26 cellular contexts compared by ENCODE assay signal in genomic region chr16:58013201-58013956, GRCh38. TPM values are rescaled to one million over a fixed set of nuclear protein-coding genes. Genes with fewer than 3 reads are reported as not detected.
"Had no signal": no experiment of that assay in that cellular context is flagged by ENCODE, and none has a peak within 500 bp of the region (broad histone marks: within the 10 kb centered on the region; RNA-seq: fewer than 3 reads in every experiment).

No MANE protein-coding gene starts in this region.

- H3K4me1 Mint-ChIP-seq: activated B cell treated with CpG ODN at 0.5 μM for 24 hours; activated CD4-positive, alpha-beta T cell treated with anti-CD3 and anti-CD28 coated beads, Interleukin-2, amount 10 ng/mL, durations not matched to agents 24 days and 14 days; activated naive CD8-positive, alpha-beta T cell treated with anti-CD3 and anti-CD28 coated beads, Interleukin-2, amount 50 U/mL, for 24 hours had no signal

- ATAC-seq: activated naive CD4-positive, alpha-beta T cell treated with anti-CD3 and anti-CD28 coated beads, Interleukin-2, amount 50 U/mL, for 72 hours; activated naive CD8-positive, alpha-beta T cell treated with anti-CD3 and anti-CD28 coated beads, Interleukin-2, amount 50 U/mL, for 24 hours; activated T-cell treated with anti-CD3 and anti-CD28 coated beads, Interleukin-2, amount 50 U/mL, for 4 hours; body of pancreas; PC-3; T-helper 17 cell had no signal

- H3K4me3 Mint-ChIP-seq: activated B cell treated with CpG ODN at 0.5 μM for 24 hours; activated CD4-positive, alpha-beta memory T cell treated with anti-CD3 and anti-CD28 coated beads for 36 hours; activated CD4-positive, alpha-beta T cell treated with anti-CD3 and anti-CD28 coated beads, Interleukin-2, amount 10 ng/mL, durations not matched to agents 24 days and 14 days; activated naive CD8-positive, alpha-beta T cell treated with anti-CD3 and anti-CD28 coated beads, Interleukin-2, amount 50 U/mL, for 24 hours; activated T-cell treated with anti-CD3 and anti-CD28 coated beads, Interleukin-2, amount 50 U/mL, for 4 hours; T-helper 17 cell had no signal

- H3K27me3 ChIP-seq: ascending aorta, body of pancreas had no signal

- H3K9me3 ChIP-seq: ascending aorta, body of pancreas had no signal

- H3K27ac Mint-ChIP-seq: activated B cell treated with CpG ODN at 0.5 μM for 24 hours; activated CD4-positive, alpha-beta memory T cell treated with anti-CD3 and anti-CD28 coated beads for 36 hours; activated CD4-positive, alpha-beta T cell treated with anti-CD3 and anti-CD28 coated beads, Interleukin-2, amount 10 ng/mL, durations not matched to agents 24 days and 14 days; activated naive CD4-positive, alpha-beta T cell treated with anti-CD3 and anti-CD28 coated beads, Interleukin-2, amount 50 U/mL, for 72 hours; activated naive CD8-positive, alpha-beta T cell treated with anti-CD3 and anti-CD28 coated beads, Interleukin-2, amount 50 U/mL, for 24 hours; T-helper 17 cell had no signal

- H3K4me1 ChIP-seq: ascending aorta had no signal

- H3K4me3 ChIP-seq: ascending aorta, body of pancreas had no signal

- H3K27ac ChIP-seq: ascending aorta, body of pancreas had no signal

- DNase-seq: activated B cell treated with CpG ODN at 0.5 μM for 24 hours; activated CD4-positive, alpha-beta memory T cell treated with anti-CD3 and anti-CD28 coated beads for 36 hours; activated CD4-positive, alpha-beta T cell treated with anti-CD3 and anti-CD28 coated beads for 1 hour; activated CD4-positive, alpha-beta T cell treated with anti-CD3 and anti-CD28 coated beads, Interleukin-2, amount 10 ng/mL, durations not matched to agents 24 days and 14 days; activated CD8-positive, alpha-beta memory T cell treated with anti-CD3 and anti-CD28 coated beads for 24 hours; activated effector memory CD4-positive, alpha-beta T cell treated with anti-CD3 and anti-CD28 coated beads, Interleukin-2, amount 50 U/mL, for 16 hours; activated naive CD4-positive, alpha-beta T cell treated with Interleukin-2 at 50 U/mL for 16 hours; activated naive CD8-positive, alpha-beta T cell treated with anti-CD3 and anti-CD28 coated beads, Interleukin-2, amount 50 U/mL, for 24 hours; activated T-cell treated with anti-CD3 and anti-CD28 coated beads, Interleukin-2, amount 50 U/mL, for 4 hours; amniotic stem cell; body of pancreas; Kasumi-1; KBM-7; NCI-H1105 treated with DMSO at 0.1 percent for 48 hours; NCI-H1436 treated with DMSO at 0.1 percent for 48 hours; NCI-H187; NCI-H2081; NCI-H510A treated with DMSO at 0.1 percent for 48 hours; NCI-H69; PC-3; SIG-M5; T-helper 17 cell; T-helper 9 cell had no signal

- FAIRE-seq: bronchial epithelial cell had no signal

- H3K9me3 Mint-ChIP-seq: activated B cell treated with CpG ODN at 0.5 μM for 24 hours; activated CD4-positive, alpha-beta memory T cell treated with anti-CD3 and anti-CD28 coated beads for 36 hours; activated CD4-positive, alpha-beta T cell treated with anti-CD3 and anti-CD28 coated beads, Interleukin-2, amount 10 ng/mL, durations not matched to agents 24 days and 14 days; activated naive CD4-positive, alpha-beta T cell treated with anti-CD3 and anti-CD28 coated beads, Interleukin-2, amount 50 U/mL, for 72 hours; activated naive CD8-positive, alpha-beta T cell treated with anti-CD3 and anti-CD28 coated beads, Interleukin-2, amount 50 U/mL, for 24 hours; activated T-cell treated with anti-CD3 and anti-CD28 coated beads, Interleukin-2, amount 50 U/mL, for 4 hours had no signal

- H3K27me3 Mint-ChIP-seq: activated B cell treated with CpG ODN at 0.5 μM for 24 hours; activated CD4-positive, alpha-beta memory T cell treated with anti-CD3 and anti-CD28 coated beads for 36 hours; activated CD4-positive, alpha-beta T cell treated with anti-CD3 and anti-CD28 coated beads, Interleukin-2, amount 10 ng/mL, durations not matched to agents 24 days and 14 days; activated naive CD8-positive, alpha-beta T cell treated with anti-CD3 and anti-CD28 coated beads, Interleukin-2, amount 50 U/mL, for 24 hours; T-helper 17 cell had no signal

RNA-seq across cellular contexts. Expression of gene CNGB1, which starts 42.5 kb away (rescaled TPM):
- total RNA-seq: activated B cell treated with CpG ODN at 0.5 μM for 24 hours; activated CD4-positive, alpha-beta memory T cell treated with anti-CD3 and anti-CD28 coated beads for 36 hours; activated CD4-positive, alpha-beta T cell treated with anti-CD3 and anti-CD28 coated beads, Interleukin-2, amount 10 ng/mL, durations not matched to agents 24 days and 14 days; activated T-cell treated with anti-CD3 and anti-CD28 coated beads, Interleukin-2, amount 50 U/mL, for 4 hours; ascending aorta; body of pancreas; T-helper 17 cell had no signal
